ENCODE assay signal across 33 cellular contexts in the genomic region with DNA sequence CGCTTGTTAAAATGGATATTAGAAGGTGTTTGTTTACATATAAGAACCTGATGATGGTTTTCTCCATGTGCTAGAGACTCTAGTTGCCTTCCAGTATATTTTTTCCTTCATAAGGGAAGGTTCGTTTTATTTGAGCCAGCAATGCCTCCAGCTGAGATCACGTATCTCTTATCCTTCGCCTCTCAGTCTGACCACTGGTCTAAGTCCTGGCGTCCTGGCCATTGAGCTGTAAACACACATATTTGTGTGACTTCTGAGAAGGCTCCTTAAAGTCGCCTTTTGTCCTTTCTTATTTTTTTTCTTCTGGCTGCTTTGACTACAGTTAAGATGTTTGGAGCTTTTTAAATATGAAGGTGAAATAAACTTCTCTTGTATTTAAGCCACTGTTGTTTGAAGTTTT.
"Had no signal": no experiment of that assay in that cellular context is flagged by ENCODE, and none has a peak within 500 bp of the region (broad histone marks: within the 10 kb centered on the region; RNA-seq: fewer than 3 reads in every experiment).

No MANE protein-coding gene starts in this region.

- ATAC-seq: activated naive CD4-positive, alpha-beta T cell treated with anti-CD3 and anti-CD28 coated beads, Interleukin-2, amount 50 U/mL, for 72 hours; Panc1 had no signal

- H3K36me3 ChIP-seq: brain microvascular endothelial cell had no signal

- H3K27ac ChIP-seq: brain microvascular endothelial cell, VCaP had no signal

- H3K27me3 ChIP-seq: brain microvascular endothelial cell had no signal

- DNase-seq: activated B cell treated with CpG ODN at 0.5 μM for 24 hours; activated CD4-positive, alpha-beta memory T cell treated with anti-CD3 and anti-CD28 coated beads for 36 hours; activated CD4-positive, alpha-beta T cell treated with anti-CD3 and anti-CD28 coated beads for 4 hours; activated CD4-positive, alpha-beta T cell treated with anti-CD3 and anti-CD28 coated beads, Interleukin-2, amount 50 U/mL, for 1 hour; activated CD4-positive, CD25-positive, alpha-beta regulatory T cell treated with anti-CD3 and anti-CD28 coated beads, Interleukin-2, amount 50 U/mL, for 72 hours; activated CD8-positive, alpha-beta memory T cell treated with anti-CD3 and anti-CD28 coated beads, Interleukin-2, amount 50 U/mL, for 4 hours; activated gamma-delta T cell treated with Interleukin-2 at 50 U/mL for 16 hours; activated naive CD4-positive, alpha-beta T cell treated with anti-CD3 and anti-CD28 coated beads for 36 hours; activated T-cell treated with anti-CD3 and anti-CD28 coated beads, Interleukin-2, amount 50 U/mL, for 48 hours; amniotic stem cell; aorta; brain microvascular endothelial cell; central memory CD4-positive, alpha-beta T cell; NCI-H1092 treated with DMSO at 0.1 percent for 48 hours; NCI-H1417; NCI-H146; NCI-H187; NCI-H2029 treated with DMSO at 0.1 percent for 48 hours; NCI-H2107; NCI-H2171; NCI-H510A; NCI-H748 treated with DMSO at 0.1 percent for 48 hours; NK-92 treated with Interleukin-12 subunit alpha and Interleukin-12 subunit beta, amount 100 ng/mL, for 24 hours; OCI-M1; RPMI8226; SHP77 treated with DMSO at 0.1 percent for 48 hours; SW 1271; T-helper 1 cell; T-helper 2 cell; T-helper 9 cell had no signal
